ENCODE assay signal across 16 cellular contexts in the genomic region with DNA sequence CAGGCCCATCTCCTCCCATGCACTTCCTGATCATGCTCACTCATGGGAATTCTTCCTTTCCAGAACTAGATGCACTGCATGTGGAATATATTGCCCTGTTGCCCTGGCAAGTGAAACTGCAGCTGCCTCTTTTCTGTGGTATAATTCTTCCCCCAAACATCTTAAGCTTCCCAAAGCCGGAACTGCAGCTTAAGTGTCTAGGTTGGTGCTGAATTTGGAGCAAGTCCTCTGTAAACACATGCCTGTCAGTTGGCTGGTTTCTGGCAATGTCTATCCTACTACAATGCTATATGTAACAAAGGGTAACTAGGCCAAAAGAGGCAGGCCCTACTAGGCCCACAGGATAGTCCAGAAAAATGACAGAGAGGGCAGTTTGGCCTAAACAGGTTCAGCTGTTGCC.
"Had no signal": no experiment of that assay in that cellular context is flagged by ENCODE, and none has a peak within 500 bp of the region (broad histone marks: within the 10 kb centered on the region; RNA-seq: fewer than 3 reads in every experiment).

No MANE protein-coding gene starts in this region.

- DNase-seq: activated CD4-positive, alpha-beta T cell treated with anti-CD3 and anti-CD28 coated beads for 36 hours; activated CD8-positive, alpha-beta memory T cell treated with anti-CD3 and anti-CD28 coated beads, Interleukin-2, amount 50 U/mL, for 4 hours; activated CD8-positive, alpha-beta T cell treated with anti-CD3 and anti-CD28 coated beads for 36 hours; activated naive CD4-positive, alpha-beta T cell treated with Interleukin-2 at 50 U/mL for 16 hours; activated naive CD8-positive, alpha-beta T cell treated with anti-CD3 and anti-CD28 coated beads, Interleukin-2, amount 50 U/mL, for 24 hours; foreskin fibroblast; head of caudate nucleus; left colon; stimulated activated CD4-positive, alpha-beta T cell treated with anti-CD3 and anti-CD28 coated beads, Interleukin-4, amount 100 ng/mL, for 1 hour; substantia nigra; SW 1271; T1000; upper lobe of left lung had no signal

- H3K4me3 ChIP-seq: ascending aorta, esophagus muscularis mucosa, upper lobe of left lung had no signal

- H3K27me3 ChIP-seq: ascending aorta, esophagus muscularis mucosa, upper lobe of left lung had no signal

- H3K4me1 ChIP-seq: ascending aorta had no signal

- H3K27ac ChIP-seq: ascending aorta, VCaP had no signal

- H3K9me3 ChIP-seq: ascending aorta, esophagus muscularis mucosa, upper lobe of left lung had no signal
